Comparison of ENCODE assay signal across 27 cellular contexts in the genomic region with DNA sequence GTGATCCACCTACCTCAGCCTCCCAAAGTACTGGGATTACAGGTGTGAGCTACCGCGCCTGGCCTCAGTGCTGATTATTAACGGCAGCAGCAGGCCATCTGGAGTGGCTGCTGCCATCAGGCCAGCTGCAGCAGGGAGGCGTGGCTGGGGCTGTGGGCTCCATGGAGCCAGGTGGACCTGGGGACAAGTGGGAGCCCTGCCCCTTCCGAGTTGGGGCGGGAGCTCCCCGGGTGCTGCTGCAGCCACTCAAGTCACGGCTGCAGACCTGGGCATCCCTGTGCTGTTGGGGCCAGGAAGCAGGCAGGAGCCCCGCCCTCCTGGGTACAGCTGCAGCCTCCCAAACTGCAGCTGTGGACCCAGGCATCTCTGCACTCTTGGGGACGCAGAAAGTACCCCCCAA. TPM values are rescaled to one million over a fixed set of nuclear protein-coding genes. Genes with fewer than 3 reads are reported as not detected.
"Had no signal": no experiment of that assay in that cellular context is flagged by ENCODE, and none has a peak within 500 bp of the region (broad histone marks: within the 10 kb centered on the region; RNA-seq: fewer than 3 reads in every experiment).

No MANE protein-coding gene starts in this region.

- H3K4me3 Mint-ChIP-seq: activated CD4-positive, alpha-beta memory T cell treated with anti-CD3 and anti-CD28 coated beads, Interleukin-2, amount 10 ng/mL, durations not matched to agents 7 days and 5 days; activated CD4-positive, alpha-beta T cell treated with anti-CD3 and anti-CD28 coated beads, Interleukin-2, amount 10 ng/mL, durations not matched to agents 7 days and 5 days; activated naive CD4-positive, alpha-beta T cell treated with anti-CD3 and anti-CD28 coated beads, Interleukin-2, amount 10 ng/mL, durations not matched to agents 7 days and 5 days; activated naive CD8-positive, alpha-beta T cell treated with anti-CD3 and anti-CD28 coated beads, Interleukin-2, amount 10 ng/mL, durations not matched to agents 7 days and 5 days; activated T-cell treated with anti-CD3 and anti-CD28 coated beads, Interleukin-2, amount 50 U/mL, for 24 hours; activated T-cell treated with anti-CD3 and anti-CD28 coated beads, Interleukin-2, amount 50 U/mL, for 72 hours; T-helper 2 cell treated with Interferon-gamma antibody and Interleukin-4, amounts not matched to agents 5 μg/mL and 100 μg/mL, for 36 hours had no signal

- H3K9me3 Mint-ChIP-seq: activated CD4-positive, alpha-beta memory T cell treated with anti-CD3 and anti-CD28 coated beads, Interleukin-2, amount 10 ng/mL, durations not matched to agents 7 days and 5 days; activated CD4-positive, alpha-beta T cell treated with anti-CD3 and anti-CD28 coated beads, Interleukin-2, amount 10 ng/mL, durations not matched to agents 7 days and 5 days; activated naive CD4-positive, alpha-beta T cell treated with anti-CD3 and anti-CD28 coated beads, Interleukin-2, amount 10 ng/mL, durations not matched to agents 7 days and 5 days; activated naive CD4-positive, alpha-beta T cell treated with anti-CD3 and anti-CD28 coated beads, Interleukin-2, amount 50 U/mL, for 72 hours; activated naive CD8-positive, alpha-beta T cell treated with anti-CD3 and anti-CD28 coated beads, Interleukin-2, amount 10 ng/mL, durations not matched to agents 7 days and 5 days; activated T-cell treated with anti-CD3 and anti-CD28 coated beads, Interleukin-2, amount 50 U/mL, for 24 hours; activated T-cell treated with anti-CD3 and anti-CD28 coated beads, Interleukin-2, amount 50 U/mL, for 72 hours; T-helper 2 cell treated with Interferon-gamma antibody and Interleukin-4, amounts not matched to agents 5 μg/mL and 100 μg/mL, for 36 hours had no signal

- H3K36me3 Mint-ChIP-seq: activated naive CD4-positive, alpha-beta T cell treated with anti-CD3 and anti-CD28 coated beads, Interleukin-2, amount 10 ng/mL, durations not matched to agents 7 days and 5 days; activated naive CD4-positive, alpha-beta T cell treated with anti-CD3 and anti-CD28 coated beads, Interleukin-2, amount 50 U/mL, for 72 hours; activated naive CD8-positive, alpha-beta T cell treated with anti-CD3 and anti-CD28 coated beads, Interleukin-2, amount 10 ng/mL, durations not matched to agents 7 days and 5 days had no signal

- H3K9me3 ChIP-seq: esophagus squamous epithelium, gastroesophageal sphincter had no signal

- H3K36me3 ChIP-seq: esophagus squamous epithelium had no signal

- H3K27ac Mint-ChIP-seq: activated CD4-positive, alpha-beta memory T cell treated with anti-CD3 and anti-CD28 coated beads, Interleukin-2, amount 10 ng/mL, durations not matched to agents 7 days and 5 days; activated CD4-positive, alpha-beta T cell treated with anti-CD3 and anti-CD28 coated beads, Interleukin-2, amount 10 ng/mL, durations not matched to agents 7 days and 5 days; activated naive CD4-positive, alpha-beta T cell treated with anti-CD3 and anti-CD28 coated beads, Interleukin-2, amount 10 ng/mL, durations not matched to agents 7 days and 5 days; activated naive CD4-positive, alpha-beta T cell treated with anti-CD3 and anti-CD28 coated beads, Interleukin-2, amount 50 U/mL, for 72 hours; activated naive CD8-positive, alpha-beta T cell treated with anti-CD3 and anti-CD28 coated beads, Interleukin-2, amount 10 ng/mL, durations not matched to agents 7 days and 5 days; activated T-cell treated with anti-CD3 and anti-CD28 coated beads, Interleukin-2, amount 50 U/mL, for 24 hours; activated T-cell treated with anti-CD3 and anti-CD28 coated beads, Interleukin-2, amount 50 U/mL, for 72 hours; T-helper 17 cell; T-helper 2 cell treated with Interferon-gamma antibody and Interleukin-4, amounts not matched to agents 5 μg/mL and 100 μg/mL, for 36 hours had no signal

- H3K4me1 Mint-ChIP-seq: activated CD4-positive, alpha-beta memory T cell treated with anti-CD3 and anti-CD28 coated beads, Interleukin-2, amount 10 ng/mL, durations not matched to agents 7 days and 5 days; activated CD4-positive, alpha-beta T cell treated with anti-CD3 and anti-CD28 coated beads, Interleukin-2, amount 10 ng/mL, durations not matched to agents 7 days and 5 days; activated naive CD4-positive, alpha-beta T cell treated with anti-CD3 and anti-CD28 coated beads, Interleukin-2, amount 10 ng/mL, durations not matched to agents 7 days and 5 days; activated naive CD8-positive, alpha-beta T cell treated with anti-CD3 and anti-CD28 coated beads, Interleukin-2, amount 10 ng/mL, durations not matched to agents 7 days and 5 days had no signal

- H3K4me1 ChIP-seq: esophagus squamous epithelium, gastroesophageal sphincter had no signal

- H3K27me3 ChIP-seq: esophagus squamous epithelium, gastroesophageal sphincter had no signal

- ATAC-seq: activated naive CD4-positive, alpha-beta T cell treated with anti-CD3 and anti-CD28 coated beads, Interleukin-2, amount 50 U/mL, for 72 hours; activated T-cell treated with anti-CD3 and anti-CD28 coated beads, Interleukin-2, amount 50 U/mL, for 72 hours; T-helper 17 cell had no signal

- H3K4me3 ChIP-seq: esophagus squamous epithelium, gastroesophageal sphincter had no signal

- H3K27ac ChIP-seq: epithelial cell of prostate, esophagus squamous epithelium, gastroesophageal sphincter had no signal

- DNase-seq: activated CD4-positive, alpha-beta memory T cell treated with anti-CD3 and anti-CD28 coated beads, Interleukin-2, amount 10 ng/mL, durations not matched to agents 7 days and 5 days; activated CD4-positive, alpha-beta T cell treated with anti-CD3 and anti-CD28 coated beads for 1 hour; activated CD4-positive, alpha-beta T cell treated with anti-CD3 and anti-CD28 coated beads for 4 hours; activated CD4-positive, alpha-beta T cell treated with anti-CD3 and anti-CD28 coated beads, Interleukin-2, amount 10 ng/mL, durations not matched to agents 7 days and 5 days; activated CD4-positive, alpha-beta T cell treated with anti-CD3 and anti-CD28 coated beads, Interleukin-2, amount 50 U/mL, for 4 hours; activated CD8-positive, alpha-beta memory T cell treated with anti-CD3 and anti-CD28 coated beads, Interleukin-2, amount 50 U/mL, for 48 hours; activated gamma-delta T cell; activated naive CD4-positive, alpha-beta T cell; activated naive CD4-positive, alpha-beta T cell treated with anti-CD3 and anti-CD28 coated beads, Interleukin-2, amount 10 ng/mL, durations not matched to agents 7 days and 5 days; activated naive CD8-positive, alpha-beta T cell treated with anti-CD3 and anti-CD28 coated beads, Interleukin-2, amount 10 ng/mL, durations not matched to agents 7 days and 5 days; activated T-cell treated with anti-CD3 and anti-CD28 coated beads for 4 hours; activated T-cell treated with anti-CD3 and anti-CD28 coated beads, Interleukin-2, amount 50 U/mL, for 24 hours; activated T-cell treated with anti-CD3 and anti-CD28 coated beads, Interleukin-2, amount 50 U/mL, for 72 hours; amniotic stem cell; anterior cingulate cortex; caudate nucleus; cortex of kidney; effector CD8-positive, alpha-beta T cell; esophagus squamous epithelium; foreskin melanocyte; T-helper 1 cell; T-helper 17 cell; T1000 had no signal

RNA-seq across cellular contexts. Expression of a gene that starts 23.9 kb away (rescaled TPM):
- total RNA-seq: activated CD4-positive, alpha-beta memory T cell treated with anti-CD3 and anti-CD28 coated beads, Interleukin-2, amount 10 ng/mL, durations not matched to agents 7 days and 5 days; activated CD4-positive, alpha-beta T cell treated with anti-CD3 and anti-CD28 coated beads, Interleukin-2, amount 10 ng/mL, durations not matched to agents 7 days and 5 days; activated naive CD4-positive, alpha-beta T cell treated with anti-CD3 and anti-CD28 coated beads, Interleukin-2, amount 50 U/mL, for 72 hours; activated naive CD8-positive, alpha-beta T cell treated with anti-CD3 and anti-CD28 coated beads, Interleukin-2, amount 10 ng/mL, durations not matched to agents 7 days and 5 days had no signal

RNA-seq across cellular contexts. Expression of a gene that starts 24.3 kb away (rescaled TPM):
- total RNA-seq: activated CD4-positive, alpha-beta T cell treated with anti-CD3 and anti-CD28 coated beads, Interleukin-2, amount 10 ng/mL, durations not matched to agents 7 days and 5 days; activated naive CD8-positive, alpha-beta T cell treated with anti-CD3 and anti-CD28 coated beads, Interleukin-2, amount 10 ng/mL, durations not matched to agents 7 days and 5 days had no signal
